ENCODE assay signal across 31 cellular contexts in genomic region chr2:215476424-215476823, GRCh38. TPM values are rescaled to one million over a fixed set of nuclear protein-coding genes. Genes with fewer than 3 reads are reported as not detected.
DNase-seq lines count a peak whose midpoint lies in the region; ATAC-seq and TF ChIP-seq lines count a peak whose summit lies in the region.
"Had no signal": no experiment of that assay in that cellular context is flagged by ENCODE, and none has a peak within 500 bp of the region (broad histone marks: within the 10 kb centered on the region; RNA-seq: fewer than 3 reads in every experiment).

No MANE protein-coding gene starts in this region.

- DNase-seq in EH (ENCODE audit: low read depth), result peak; percentile 59
- DNase-seq in RWPE2 (ENCODE audit: low spot score), result no peak
- DNase-seq in fibroblast of the aortic adventitia (ENCODE audit: low read depth), result peak; percentile 14
- DNase-seq in trophoblast cell, result peak; percentile 75 to 92
- DNase-seq in HuH-7 (ENCODE audit: low spot score), result no peak
- no peak for DNase-seq in CD4-positive, alpha-beta memory T cell
- DNase-seq in NCI-H1436 (lab: John Stamatoyannopoulos, UW), result no peak
- DNase-seq: ACHN; activated CD4-positive, alpha-beta T cell treated with anti-CD3 and anti-CD28 coated beads, Interleukin-2, amount 50 U/mL, for 4 hours; activated CD8-positive, alpha-beta memory T cell treated with anti-CD3 and anti-CD28 coated beads, Interleukin-2, amount 10 ng/mL, durations not matched to agents 7 days and 5 days; activated gamma-delta T cell treated with Interleukin-2 at 50 U/mL for 16 hours; activated T-cell treated with anti-CD3 and anti-CD28 coated beads, Interleukin-2, amount 50 U/mL, for 4 hours; caudate nucleus; DMS53; foreskin melanocyte; GDM1; lower lobe of right lung; mucosa of descending colon; NCI-H1092 treated with DMSO at 0.1 percent for 48 hours; NCI-H187 treated with DMSO at 0.1 percent for 48 hours; NCI-H2171 treated with DMSO at 0.1 percent for 48 hours; NCI-H526; OCI-M1; stimulated activated naive CD4-positive, alpha-beta T cell; T-helper 17 cell had no signal

- H3K4me1 Mint-ChIP-seq in CD4-positive, alpha-beta memory T cell, result no peaks in the 10 kb centered on the region
- H3K4me1 Mint-ChIP-seq: activated CD8-positive, alpha-beta memory T cell treated with anti-CD3 and anti-CD28 coated beads, Interleukin-2, amount 10 ng/mL, durations not matched to agents 7 days and 5 days; nephron; T-helper 17 cell had no signal

- H3K36me3 ChIP-seq in RWPE2 (ENCODE audit: low read depth) (no peaks in the 10 kb centered on the region), trophoblast cell (ENCODE audit: control insufficient read depth in 1 of 2, insufficient read depth in 2 of 2, low read length in 2 of 2) (no peaks in the 10 kb centered on the region)
- no peaks in the 10 kb centered on the region for H3K36me3 ChIP-seq in CD4-positive, alpha-beta memory T cell (ENCODE audit: insufficient read depth, low read length)
- H3K36me3 ChIP-seq: BLaER1, lower lobe of right lung had no signal

- no peak overlapping the region for H3K9ac ChIP-seq in trophoblast cell (ENCODE audit: low read length)
- H3K9ac ChIP-seq: BLaER1 had no signal

- no peak overlapping the region for H3K23ac ChIP-seq in trophoblast cell (ENCODE audit: low read length)

- no peak overlapping the region for H3K4me3 Mint-ChIP-seq in CD4-positive, alpha-beta memory T cell
- H3K4me3 Mint-ChIP-seq: activated CD8-positive, alpha-beta memory T cell treated with anti-CD3 and anti-CD28 coated beads, Interleukin-2, amount 10 ng/mL, durations not matched to agents 7 days and 5 days; activated T-cell treated with anti-CD3 and anti-CD28 coated beads, Interleukin-2, amount 50 U/mL, for 4 hours; dendritic cell treated with granulocyte-macrophage colony-stimulating factor and Interleukin-4, amounts not matched to agents 40 ng/mL and 50 ng/mL, for 4 days; nephron; T-helper 17 cell had no signal

- no CpG with 5 or more reads among the region's 2 CpGs for WGBS in trophoblast cell (ENCODE audit: extremely low coverage, insufficient coverage, insufficient read length)

- no peak overlapping the region for H3K27ac Mint-ChIP-seq in CD4-positive, alpha-beta memory T cell
- H3K27ac Mint-ChIP-seq: activated CD8-positive, alpha-beta memory T cell treated with anti-CD3 and anti-CD28 coated beads, Interleukin-2, amount 10 ng/mL, durations not matched to agents 7 days and 5 days; dendritic cell treated with granulocyte-macrophage colony-stimulating factor and Interleukin-4, amounts not matched to agents 40 ng/mL and 50 ng/mL, for 4 days; nephron; T-helper 17 cell had no signal

- H3K36me3 Mint-ChIP-seq in CD4-positive, alpha-beta memory T cell, result no peaks in the 10 kb centered on the region
- H3K36me3 Mint-ChIP-seq: activated CD8-positive, alpha-beta memory T cell treated with anti-CD3 and anti-CD28 coated beads, Interleukin-2, amount 10 ng/mL, durations not matched to agents 7 days and 5 days had no signal

- peaks cover 2% of the 10 kb centered on the region in 2 donors for H3K27me3 Mint-ChIP-seq in CD4-positive, alpha-beta memory T cell

- H2BK120ac ChIP-seq in trophoblast cell (ENCODE audit: insufficient read depth, low read length, poor library complexity), result no peak overlapping the region

- H3K27ac ChIP-seq in RWPE2 (ENCODE audit: poor library complexity, severe bottlenecking) (peak overlapping the region; percentile 42), trophoblast cell (ENCODE audit: low read depth, low read length) (peak overlapping the region; percentile 75)
- H3K27ac ChIP-seq in CD4-positive, alpha-beta memory T cell (ENCODE audit: low read depth, low read length), result no peak overlapping the region
- H3K27ac ChIP-seq: BLaER1, lower lobe of right lung, skin epidermis had no signal

- H3K4me3 ChIP-seq in RWPE2 (ENCODE audit: severe bottlenecking), result no peak overlapping the region
- no peak overlapping the region for H3K4me3 ChIP-seq in fibroblast of the aortic adventitia (ENCODE audit: low read depth, low read length)
- H3K4me3 ChIP-seq in trophoblast cell (ENCODE audit: low read depth, low read length), result no peak overlapping the region
- no peak overlapping the region for H3K4me3 ChIP-seq in CD4-positive, alpha-beta memory T cell (ENCODE audit: low read length in 2 of 2)
- H3K4me3 ChIP-seq: BLaER1, lower lobe of right lung, mucosa of descending colon, skin epidermis had no signal

- H3K27me3 ChIP-seq in RWPE2 (ENCODE audit: insufficient read depth, poor library complexity, severe bottlenecking) (no peaks in the 10 kb centered on the region), trophoblast cell (ENCODE audit: insufficient read depth, low read length) (no peaks in the 10 kb centered on the region)
- no peaks in the 10 kb centered on the region for H3K27me3 ChIP-seq in CD4-positive, alpha-beta memory T cell (ENCODE audit: insufficient read depth, low read length)
- H3K27me3 ChIP-seq: BLaER1 had no signal

- intact Hi-C loops in CD4-positive, alpha-beta memory T cell (cut with micrococcal nuclease), result no loop called here

- H4K91ac ChIP-seq in trophoblast cell (ENCODE audit: low read depth, low read length), result no peak overlapping the region

- no peak overlapping the region for H3K18ac ChIP-seq in trophoblast cell (ENCODE audit: low read length)

- H3K4me2 ChIP-seq in trophoblast cell (ENCODE audit: low read length), result no peak overlapping the region
- H3K4me2 ChIP-seq: BLaER1 had no signal

- no peak overlapping the region for H2AFZ ChIP-seq in trophoblast cell (ENCODE audit: insufficient read depth, low read length, poor library complexity)

- H3K79me1 ChIP-seq in trophoblast cell (ENCODE audit: low read length), result peaks cover 28% of the 10 kb centered on the region

- POLR2A ChIA-PET in CD4-positive, alpha-beta memory T cell (lab: Charles Lee; ENCODE audit: partially characterized antibody), result no interaction called here

- CTCF ChIA-PET in CD4-positive, alpha-beta memory T cell (lab: Charles Lee; ENCODE audit: partially characterized antibody), result no interaction called here

- no peak overlapping the region for H2AK5ac ChIP-seq in trophoblast cell (ENCODE audit: low read length)

- H4K12ac ChIP-seq in trophoblast cell (ENCODE audit: low read depth, low read length), result no peak overlapping the region

- H3K4ac ChIP-seq in trophoblast cell (ENCODE audit: low read depth, low read length), result no peak overlapping the region

- no peak overlapping the region for H3K14ac ChIP-seq in trophoblast cell (ENCODE audit: low read length)

- H3K4me1 ChIP-seq in RWPE2 (ENCODE audit: insufficient read depth, poor library complexity, severe bottlenecking) (peaks cover 6% of the 10 kb centered on the region), trophoblast cell (ENCODE audit: control insufficient read depth in 1 of 2, insufficient read depth in 2 of 2, low read length in 2 of 2) (peaks cover 9% of the 10 kb centered on the region in 2 experiments)
- no peaks in the 10 kb centered on the region for H3K4me1 ChIP-seq in CD4-positive, alpha-beta memory T cell (ENCODE audit: insufficient read depth, low read length)
- H3K4me1 ChIP-seq: BLaER1, lower lobe of right lung had no signal

- peak; percentile 53; the same call in 2 of the 3 replicates for ATAC-seq in RWPE2 (ENCODE audit: low read depth)
- ATAC-seq: activated CD4-positive, CD25-positive, alpha-beta regulatory T cell treated with anti-CD3 and anti-CD28 coated beads, Interleukin-2, amount 50 U/mL, for 24 hours; activated CD8-positive, alpha-beta memory T cell treated with anti-CD3 and anti-CD28 coated beads, Interleukin-2, amount 10 ng/mL, durations not matched to agents 7 days and 5 days; activated T-cell treated with anti-CD3 and anti-CD28 coated beads, Interleukin-2, amount 50 U/mL, for 4 hours; lower lobe of right lung; mucosa of descending colon; T-helper 17 cell had no signal

- H2BK12ac ChIP-seq in trophoblast cell (ENCODE audit: low read length), result no peak overlapping the region

- TF ChIP-seq CTCF in RWPE2 (IDR thresholded peaks at IDR 0.05; ENCODE audit: poor library complexity, severe bottlenecking) (no peak), fibroblast of the aortic adventitia (IDR thresholded peaks at IDR 0.05; ENCODE audit: insufficient read depth, low read length) (no peak)

- H4K8ac ChIP-seq in trophoblast cell (ENCODE audit: low read depth, low read length), result no peak overlapping the region

- no peak overlapping the region for H2BK5ac ChIP-seq in trophoblast cell (ENCODE audit: low read depth, low read length, poor library complexity)

- no peaks in the 10 kb centered on the region for H3K9me3 ChIP-seq in RWPE2 (ENCODE audit: severe bottlenecking)
- H3K9me3 ChIP-seq in trophoblast cell (ENCODE audit: insufficient read depth, low read depth, low read length), result no peaks in the 10 kb centered on the region
- no peaks in the 10 kb centered on the region for H3K9me3 ChIP-seq in CD4-positive, alpha-beta memory T cell (ENCODE audit: control insufficient read depth in 1 of 2, low read length in 2 of 2)
- H3K9me3 ChIP-seq: BLaER1, Caco-2, lower lobe of right lung, mucosa of descending colon had no signal

- peaks cover 4% of the 10 kb centered on the region for H3K79me2 ChIP-seq in trophoblast cell (ENCODE audit: control insufficient read depth, insufficient read depth, low read length, poor library complexity)

- H3K9me3 Mint-ChIP-seq in CD4-positive, alpha-beta memory T cell, result no peaks in the 10 kb centered on the region
- H3K9me3 Mint-ChIP-seq: activated T-cell treated with anti-CD3 and anti-CD28 coated beads, Interleukin-2, amount 50 U/mL, for 4 hours; dendritic cell treated with granulocyte-macrophage colony-stimulating factor and Interleukin-4, amounts not matched to agents 40 ng/mL and 50 ng/mL, for 4 days; nephron had no signal

RNA-seq across cellular contexts. Expression of gene FN1, which starts 40.6 kb away (rescaled TPM):
- 3,314 and 7,235 TPM in 2 replicates for total RNA-seq in fibroblast of the aortic adventitia (ENCODE audit: low replicate concordance)
- 3,568 and 4,026 TPM in 2 replicates for polyA plus RNA-seq in trophoblast cell (2013)
- total RNA-seq in CD4-positive, alpha-beta memory T cell, result not detected
- polyA plus RNA-seq in CD4-positive, alpha-beta memory T cell, result 1 to 10 TPM in 1 of 2 donors, under 1 TPM in 1; 0.38 to 1.2 TPM

Comparison
In these comparisons a context has a peak if more than half of its experiments do, and no peak if none do; other contexts are left out.
1. DNase-seq: peak in EH (single experiment), fibroblast of the aortic adventitia (single experiment) and trophoblast cell (2 of 2); none in RWPE2 (single experiment), HuH-7 (single experiment), CD4-positive, alpha-beta memory T cell (0 of 5) and NCI-H1436 (single experiment).
2. RNA of gene FN1, which starts 40.6 kb away (total RNA-seq): 3,314 to 7,235 TPM in fibroblast of the aortic adventitia; not detected in CD4-positive, alpha-beta memory T cell; every median in the first group is over 1,000 times any median in the second.